Comparison of ENCODE assay signal across 12 cellular contexts in genomic region chr2:9460441-9461017, GRCh38. TPM values are rescaled to one million over a fixed set of nuclear protein-coding genes. Genes with fewer than 3 reads are reported as not detected.
DNase-seq lines count a peak whose midpoint lies in the region; ATAC-seq and TF ChIP-seq lines count a peak whose summit lies in the region.
"Had no signal": no experiment of that assay in that cellular context is flagged by ENCODE, and none has a peak within 500 bp of the region (broad histone marks: within the 10 kb centered on the region; RNA-seq: fewer than 3 reads in every experiment).

No MANE protein-coding gene starts in this region.

- intact Hi-C loops in IMR-90 (cut with micrococcal nuclease), result no loop called here

- no peak overlapping the region for H3K27ac ChIP-seq in IMR-90 (ENCODE audit: insufficient read depth, low read length)
- peak overlapping the region; percentile 25; the same call in 1 of the 2 replicates for H3K27ac ChIP-seq in SK-N-MC

- peaks cover 5% of the 10 kb centered on the region for H3K27me3 Mint-ChIP-seq in glutamatergic neuron (ENCODE audit: unreplicated experiment)
- H3K27me3 Mint-ChIP-seq: CD8-positive, alpha-beta memory T cell had no signal

- ATAC-seq in IMR-90 (ENCODE audit: low read depth), result no peak
- ATAC-seq: HCT116 had no signal

- TF ChIP-seq POLR2A in IMR-90 (IDR thresholded peaks at IDR 0.05; ENCODE audit: low read depth, low read length), result no peak

- H3K4me1 Mint-ChIP-seq in glutamatergic neuron (ENCODE audit: low read depth, unreplicated experiment), result peaks cover 19% of the 10 kb centered on the region

- H2AK5ac ChIP-seq in IMR-90 (ENCODE audit: low read depth, low read length), result no peak overlapping the region

- H2AFZ ChIP-seq in IMR-90 (replicated peaks; ENCODE audit: low read length, poor library complexity), result no peak overlapping the region

- no peaks in the 10 kb centered on the region for H3K27me3 ChIP-seq in IMR-90 (ENCODE audit: control insufficient read depth, insufficient read depth, low read length)

- no peak overlapping the region for H4K5ac ChIP-seq in IMR-90 (ENCODE audit: low read depth, low read length)

- no peaks in the 10 kb centered on the region for H3K9me3 ChIP-seq in IMR-90 (ENCODE audit: control insufficient read depth, insufficient read depth, low read length)
- H3K9me3 ChIP-seq in SK-N-MC (ENCODE audit: low read depth, low read length), result no peaks in the 10 kb centered on the region

- H3K23ac ChIP-seq in IMR-90 (ENCODE audit: low read depth, low read length), result no peak overlapping the region

- in situ Hi-C loops in IMR-90 (cut with MboI; ENCODE audit: low sequenced_read_pairs), result no loop called here

- TF ChIP-seq CTCF in IMR-90 (conservative IDR thresholded peaks at IDR 0.05; ENCODE audit: low read depth, low read length), result no peak
- no peak for TF ChIP-seq CTCF in glutamatergic neuron (IDR thresholded peaks at IDR 0.05; ENCODE audit: partially characterized antibody, unreplicated experiment)

- no peak overlapping the region for H4K8ac ChIP-seq in IMR-90 (ENCODE audit: low read depth in 2 of 2, low read length in 2 of 2)

- no peak overlapping the region for H2BK15ac ChIP-seq in IMR-90 (ENCODE audit: low read depth, low read length)

- H3K4me2 ChIP-seq in IMR-90 (ENCODE audit: low read depth, low read length), result no peak overlapping the region

- H3K4me3 ChIP-seq in IMR-90 (ENCODE audit: insufficient read depth, low read depth, low read length), result no peak overlapping the region
- no peak overlapping the region for H3K4me3 ChIP-seq in SK-N-MC

- H2AK9ac ChIP-seq in IMR-90 (replicated peaks; ENCODE audit: low read depth, low read length, poor library complexity), result no peak overlapping the region

- no peak overlapping the region for H3K4me3 Mint-ChIP-seq in glutamatergic neuron (ENCODE audit: unreplicated experiment)
- H3K4me3 Mint-ChIP-seq: CD14-positive monocyte; CD8-positive, alpha-beta memory T cell had no signal

- H3K9me3 Mint-ChIP-seq in glutamatergic neuron (ENCODE audit: unreplicated experiment), result no peaks in the 10 kb centered on the region
- H3K9me3 Mint-ChIP-seq: CD14-positive monocyte; CD8-positive, alpha-beta memory T cell had no signal

- no TSS peak for BruUV-seq in IMR-90 (replicated peaks; lab: Mats Ljungman, UMichigan)

- no peaks in the 10 kb centered on the region for H3K36me3 Mint-ChIP-seq in glutamatergic neuron (ENCODE audit: unreplicated experiment)

- no peak overlapping the region for H2BK20ac ChIP-seq in IMR-90 (ENCODE audit: low read depth, low read length)

- no peak overlapping the region for H2BK5ac ChIP-seq in IMR-90 (ENCODE audit: low read depth, low read length, poor library complexity, severe bottlenecking)

- H3K36me3 ChIP-seq in IMR-90 (ENCODE audit: control insufficient read depth, insufficient read depth, low read length) (peaks cover 14% of the 10 kb centered on the region), SK-N-MC (ENCODE audit: insufficient read depth, low read length) (peaks cover 46% of the 10 kb centered on the region)

- POLR2A ChIA-PET in IMR-90 (lab: Charles Lee; ENCODE audit: unreplicated experiment), result no interaction called here

- CTCF ChIA-PET in IMR-90 (lab: Yijun Ruan, JAX), result no interaction called here

- no peak overlapping the region for H3K27ac Mint-ChIP-seq in glutamatergic neuron (ENCODE audit: unreplicated experiment)

- no peak for TF ChIP-seq RAD21 in IMR-90 (IDR thresholded peaks at IDR 0.05; ENCODE audit: low read length)

- dilution Hi-C loops in IMR-90 (cut with HindIII; ENCODE audit: low sequenced_read_pairs, unreplicated experiment), result no loop called here

- no peaks in the 10 kb centered on the region for H4K20me1 ChIP-seq in IMR-90 (ENCODE audit: insufficient read depth, low read length)

- DNase-seq in IMR-90 (no peak), SK-N-MC (ENCODE audit: low read depth, low spot score) (no peak), foreskin melanocyte (peak; percentile 97), NCI-H2029 treated with DMSO at 0.1 percent for 48 hours (lab: John Stamatoyannopoulos, UW) (no peak), OCI-M1 (lab: John Stamatoyannopoulos, UW) (no peak), glutamatergic neuron (no peak)
- DNase-seq: CD8-positive, alpha-beta memory T cell; DMS53; GF-D8; KBM-7 had no signal

- no peak overlapping the region for H3K18ac ChIP-seq in IMR-90 (ENCODE audit: low read depth, low read length)

- WGBS in IMR-90 (ENCODE audit: extremely low coverage in 2 of 2, insufficient read length in 1 of 2), 2 experiments, result 100% methylated on average over 1 of the region's 3 CpGs; no CpG with 5 or more reads in 1 of the 2 experiments

- H3K56ac ChIP-seq in IMR-90 (ENCODE audit: extremely low read depth, insufficient read depth, low read length), result no peak overlapping the region

- H3K9me1 ChIP-seq in IMR-90 (ENCODE audit: insufficient read depth, low read length), result peaks cover 10% of the 10 kb centered on the region

- peaks cover 7 to 21% of the 10 kb centered on the region in 2 experiments; a peak in 3 of 4 replicates for H3K79me1 ChIP-seq in IMR-90 (ENCODE audit: low read depth in 1 of 2, low read length in 2 of 2)

- H3K4ac ChIP-seq in IMR-90 (ENCODE audit: low read depth, low read length), result no peak overlapping the region

- H4K91ac ChIP-seq in IMR-90 (ENCODE audit: insufficient read depth, low read depth, low read length), result no peak overlapping the region

- H3K14ac ChIP-seq in IMR-90 (replicated peaks; ENCODE audit: low read depth, low read length), result no peak overlapping the region

- no peak overlapping the region for H2BK120ac ChIP-seq in IMR-90 (ENCODE audit: low read depth, low read length)

- H3K4me1 ChIP-seq in IMR-90 (ENCODE audit: control insufficient read depth, insufficient read depth, low read length), result peaks cover 5% of the 10 kb centered on the region; the same call in 1 of the 2 replicates

- H3K9ac ChIP-seq in IMR-90 (ENCODE audit: low read depth, low read length) (no peak overlapping the region), SK-N-MC (ENCODE audit: insufficient read length) (no peak overlapping the region)

TF ChIP-seq in IMR-90, 13 proteins besides CTCF, POLR2A, EP300 and RAD21:
- TF ChIP-seq USF2 (IDR thresholded peaks at IDR 0.05; ENCODE audit: low read depth, low read length) (no peak), MAFK (IDR thresholded peaks at IDR 0.05; ENCODE audit: low read depth, low read length) (peak; percentile 28; the same call in 1 of the 2 replicates)

RNA-seq across cellular contexts. Expression of gene IAH1, which starts 13.8 kb away (rescaled TPM):
- total RNA-seq in IMR-90 (2012; rRNA removed), result 58.6 and 89.8 TPM in 2 replicates
- 74.3 and 84.5 TPM in 2 replicates for polyA plus RNA-seq in IMR-90 (2012; rRNA removed)
- polyA plus RNA-seq in IMR-90 (2012; cell fraction: cytosol; rRNA removed), result 35.1 and 39.0 TPM in 2 replicates
- 9.4 and 49.6 TPM in 2 replicates for polyA plus RNA-seq in IMR-90 (2012; cell fraction: nucleus; rRNA removed; ENCODE audit: low replicate concordance)
- total RNA-seq in glutamatergic neuron (ENCODE audit: unreplicated experiment), result 24.4 TPM

RNA-seq across cellular contexts. Expression of gene CPSF3, which starts 37.1 kb away (rescaled TPM):
- 64.5 and 72.8 TPM in 2 replicates for total RNA-seq in IMR-90 (2012; rRNA removed)
- 24.7 and 29.2 TPM in 2 replicates for polyA plus RNA-seq in IMR-90 (2012; rRNA removed)
- 3.7 and 6.6 TPM in 2 replicates for polyA plus RNA-seq in IMR-90 (2012; cell fraction: cytosol; rRNA removed)
- polyA plus RNA-seq in IMR-90 (2012; cell fraction: nucleus; rRNA removed; ENCODE audit: low replicate concordance), result 2.8 and 28.8 TPM in 2 replicates
- 33.3 TPM for total RNA-seq in glutamatergic neuron (ENCODE audit: unreplicated experiment)

RNA-seq across cellular contexts. Expression of gene ITGB1BP1, which starts 37.2 kb away (rescaled TPM):
- total RNA-seq in IMR-90 (2012; rRNA removed) (48.6 and 61.1 TPM in 2 replicates), glutamatergic neuron (ENCODE audit: unreplicated experiment) (62.7 TPM)
- 88.1 and 93.9 TPM in 2 replicates for polyA plus RNA-seq in IMR-90 (2012; rRNA removed)
- 28.5 and 49.7 TPM in 2 replicates for polyA plus RNA-seq in IMR-90 (2012; cell fraction: cytosol; rRNA removed)
- polyA plus RNA-seq in IMR-90 (2012; cell fraction: nucleus; rRNA removed; ENCODE audit: low replicate concordance), result 30.7 and 134 TPM in 2 replicates
